In genomic region chr16:2523801-2524231, GRCh38 we compare ENCODE assay signal across 25 cellular contexts. TPM values are rescaled to one million over a fixed set of nuclear protein-coding genes. Genes with fewer than 3 reads are reported as not detected.
DNase-seq lines count a peak whose midpoint lies in the region; ATAC-seq and TF ChIP-seq lines count a peak whose summit lies in the region.
"Had no signal": no experiment of that assay in that cellular context is flagged by ENCODE, and none has a peak within 500 bp of the region (broad histone marks: within the 10 kb centered on the region; RNA-seq: fewer than 3 reads in every experiment).

No MANE protein-coding gene starts in this region.

- H3K9me3 Mint-ChIP-seq in natural killer cell treated with Interleukin-12 subunit alpha and Interleukin-12 subunit beta and Interleukin-15 and Interleukin-18, amount 100 ng/mL, for 72 hours = no peaks in the 10 kb centered on the region
- H3K9me3 Mint-ChIP-seq in natural killer cell (no peaks in the 10 kb centered on the region), neural crest cell (no peaks in the 10 kb centered on the region), HFFc6 (no peaks in the 10 kb centered on the region)
- H3K9me3 Mint-ChIP-seq: CD8-positive, alpha-beta T cell; GM23338; mesothelial cell of epicardium had no signal

- H3K4me3 ChIP-seq in coronary artery = no peak overlapping the region
- no peak overlapping the region for H3K4me3 ChIP-seq in psoas muscle
- H3K4me3 ChIP-seq: esophagus muscularis mucosa, gastrocnemius medialis, GM23338, testis had no signal

- H3K27ac Mint-ChIP-seq in natural killer cell treated with Interleukin-12 subunit alpha and Interleukin-12 subunit beta and Interleukin-15 and Interleukin-18, amount 100 ng/mL, for 72 hours = peak overlapping the region in 1 of 2 donors; percentile 26
- H3K27ac Mint-ChIP-seq in natural killer cell (no peak overlapping the region), neural crest cell (ENCODE audit: unreplicated experiment) (no peak overlapping the region), HFFc6 (no peak overlapping the region)
- H3K27ac Mint-ChIP-seq: GM23338, mesothelial cell of epicardium had no signal

- 88 to 91% (median 89%) methylated on average over 6 of the region's 6 CpGs for WGBS in psoas muscle, 3 donors

- H3K4me1 ChIP-seq in psoas muscle = peaks cover 21% of the 10 kb centered on the region

- H3K27ac ChIP-seq in coronary artery = no peak overlapping the region
- no peak overlapping the region for H3K27ac ChIP-seq in psoas muscle
- H3K27ac ChIP-seq: esophagus muscularis mucosa, gastrocnemius medialis, testis, WERI-Rb-1 had no signal

- no peak for ATAC-seq in natural killer cell treated with Interleukin-12 subunit alpha and Interleukin-12 subunit beta and Interleukin-15 and Interleukin-18, amount 100 ng/mL, for 72 hours
- ATAC-seq in natural killer cell (no peak), psoas muscle (no peak), HG02970 (IDR thresholded peaks at IDR 0.05; ENCODE audit: low FRiP score, unreplicated experiment) (no peak)
- ATAC-seq: CD8-positive, alpha-beta T cell; gastrocnemius medialis; GM23338 had no signal

- no peak for TF ChIP-seq CTCF in natural killer cell (IDR thresholded peaks at IDR 0.05)
- no peak for TF ChIP-seq CTCF in coronary artery (IDR thresholded peaks at IDR 0.05)
- no peak for TF ChIP-seq CTCF in neural crest cell (conservative IDR thresholded peaks at IDR 0.05)
- no peak for TF ChIP-seq CTCF in psoas muscle (IDR thresholded peaks at IDR 0.05)
- no peak for TF ChIP-seq CTCF in HFFc6 (IDR thresholded peaks at IDR 0.05)

- no peaks in the 10 kb centered on the region for H3K36me3 Mint-ChIP-seq in natural killer cell treated with Interleukin-12 subunit alpha and Interleukin-12 subunit beta and Interleukin-15 and Interleukin-18, amount 100 ng/mL, for 72 hours
- H3K36me3 Mint-ChIP-seq in natural killer cell (no peaks in the 10 kb centered on the region), neural crest cell (ENCODE audit: low read depth) (peaks cover 6% of the 10 kb centered on the region), HFFc6 (ENCODE audit: low read depth) (peaks cover 27% of the 10 kb centered on the region)
- H3K36me3 Mint-ChIP-seq: activated naive CD8-positive, alpha-beta T cell had no signal

- H3K36me3 ChIP-seq in psoas muscle (ENCODE audit: insufficient read depth in 1 of 2, low read depth in 1 of 2) = peaks cover 0 to 66% of the 10 kb centered on the region in 2 donors

- no peaks in the 10 kb centered on the region for H3K27me3 Mint-ChIP-seq in natural killer cell treated with Interleukin-12 subunit alpha and Interleukin-12 subunit beta and Interleukin-15 and Interleukin-18, amount 100 ng/mL, for 72 hours
- H3K27me3 Mint-ChIP-seq in natural killer cell (ENCODE audit: low read depth in 2 of 2) (no peaks in the 10 kb centered on the region), neural crest cell (ENCODE audit: low read depth) (peaks cover 7% of the 10 kb centered on the region), HFFc6 (ENCODE audit: insufficient read depth) (peaks cover 16% of the 10 kb centered on the region)
- H3K27me3 Mint-ChIP-seq: activated naive CD8-positive, alpha-beta T cell had no signal

- peak; percentile 37 for DNase-seq in natural killer cell treated with Interleukin-12 subunit alpha and Interleukin-12 subunit beta and Interleukin-15 and Interleukin-18, amount 100 ng/mL, for 72 hours (ENCODE audit: low spot score)
- DNase-seq in natural killer cell = no peak
- DNase-seq in coronary artery (ENCODE audit: low spot score) = peak; percentile 57
- DNase-seq in neural crest cell (ENCODE audit: low read depth, low spot score) = no peak
- DNase-seq in psoas muscle = no peak
- no peak for DNase-seq in HFFc6
- DNase-seq: activated CD4-positive, alpha-beta T cell treated with anti-CD3 and anti-CD28 coated beads, Interleukin-2, amount 50 U/mL, for 4 hours; CD8-positive, alpha-beta T cell; cerebellar nuclear complex; DMS79; effector CD8-positive, alpha-beta T cell; gastrocnemius medialis; Karpas-422; kidney glomerular epithelial cell; NCI-H1048; NCI-H2029; NCI-H226; NCI-H82; testis; WERI-Rb-1 had no signal

- no peaks in the 10 kb centered on the region for H3K27me3 ChIP-seq in psoas muscle (ENCODE audit: insufficient read depth in 3 of 3, low read length in 2 of 3)
- H3K27me3 ChIP-seq: esophagus muscularis mucosa, gastrocnemius medialis, testis had no signal

- peaks cover 19 to 28% of the 10 kb centered on the region in 2 donors for H3K4me1 Mint-ChIP-seq in natural killer cell treated with Interleukin-12 subunit alpha and Interleukin-12 subunit beta and Interleukin-15 and Interleukin-18, amount 100 ng/mL, for 72 hours (ENCODE audit: low read depth in 2 of 2)
- H3K4me1 Mint-ChIP-seq in natural killer cell = peaks cover 19 to 24% of the 10 kb centered on the region in 2 donors
- H3K4me1 Mint-ChIP-seq in neural crest cell = peaks cover 15% of the 10 kb centered on the region
- peaks cover 20% of the 10 kb centered on the region for H3K4me1 Mint-ChIP-seq in HFFc6 (ENCODE audit: low read depth)

- intact Hi-C loops in natural killer cell (cut with micrococcal nuclease) (no loop called here), psoas muscle (cut with DNase I) (no loop called here)

- H3K4me3 Mint-ChIP-seq in natural killer cell treated with Interleukin-12 subunit alpha and Interleukin-12 subunit beta and Interleukin-15 and Interleukin-18, amount 100 ng/mL, for 72 hours = no peak overlapping the region
- H3K4me3 Mint-ChIP-seq in natural killer cell = no peak overlapping the region
- peak overlapping the region; percentile 71 for H3K4me3 Mint-ChIP-seq in neural crest cell
- H3K4me3 Mint-ChIP-seq in HFFc6 = no peak overlapping the region
- H3K4me3 Mint-ChIP-seq: activated naive CD8-positive, alpha-beta T cell; CD8-positive, alpha-beta T cell; GM23338; mesothelial cell of epicardium had no signal

- no peaks in the 10 kb centered on the region for H3K9me3 ChIP-seq in psoas muscle
- H3K9me3 ChIP-seq: esophagus muscularis mucosa, gastrocnemius medialis, testis had no signal

RNA-seq across cellular contexts. Expression of gene AMDHD2, which starts 3.6 kb away (rescaled TPM):
- 10 to 100 TPM; 34.1 to 63.9 TPM for total RNA-seq in natural killer cell treated with Interleukin-12 subunit alpha and Interleukin-12 subunit beta and Interleukin-15 and Interleukin-18, amount 100 ng/mL, for 72 hours
- total RNA-seq in natural killer cell = 100 to 1,000 TPM; 129 to 162 (median 144) TPM
- 50.9 and 58.3 TPM in 2 replicates for total RNA-seq in neural crest cell
- total RNA-seq in psoas muscle = 10 to 100 TPM in 1 of 4 donors, 1 to 10 TPM in 3; 5.7 to 12.4 (median 9.3) TPM
- polyA plus RNA-seq in psoas muscle = 10 to 100 TPM in 2 of 3 donors, 1 to 10 TPM in 1; 5.4 to 12.6 (median 11.8) TPM
- total RNA-seq in HFFc6 (2021; fragmentation: NEBNext Ultra II Directional; extraction: Animal tissue kit (Norgen Biotek cat#: 25700)) = 10 to 100 TPM; 15.6 to 19.3 (median 18.6) TPM

RNA-seq across cellular contexts. Expression of gene CEMP1, which starts 7.4 kb away (rescaled TPM):
- not detected for total RNA-seq in natural killer cell treated with Interleukin-12 subunit alpha and Interleukin-12 subunit beta and Interleukin-15 and Interleukin-18, amount 100 ng/mL, for 72 hours
- total RNA-seq in natural killer cell = under 1 TPM; 0.28 to 0.56 (median 0.45) TPM
- not detected in 2 replicates for total RNA-seq in neural crest cell
- total RNA-seq in psoas muscle = under 1 TPM in 1 of 4 donors, not detected in 3; 0.22 TPM
- under 1 TPM; 0.16 to 0.32 (median 0.17) TPM for polyA plus RNA-seq in psoas muscle
- not detected for total RNA-seq in HFFc6 (2021; fragmentation: NEBNext Ultra II Directional; extraction: Animal tissue kit (Norgen Biotek cat#: 25700))
- total RNA-seq: esophagus muscularis mucosa, gastrocnemius medialis had no signal

RNA-seq across cellular contexts. Expression of gene ATP6V0C, which starts 10.1 kb away (rescaled TPM):
- 100 to 1,000 TPM; 103 to 146 TPM for total RNA-seq in natural killer cell treated with Interleukin-12 subunit alpha and Interleukin-12 subunit beta and Interleukin-15 and Interleukin-18, amount 100 ng/mL, for 72 hours
- total RNA-seq in natural killer cell = 100 to 1,000 TPM; 183 to 242 (median 217) TPM
- total RNA-seq in neural crest cell = 154 and 159 TPM in 2 replicates
- total RNA-seq in psoas muscle = 100 to 1,000 TPM; 116 to 193 (median 182) TPM
- 100 to 1,000 TPM; 165 to 241 (median 174) TPM for polyA plus RNA-seq in psoas muscle
- total RNA-seq in HFFc6 (2021; fragmentation: NEBNext Ultra II Directional; extraction: Animal tissue kit (Norgen Biotek cat#: 25700)) = 100 to 1,000 TPM; 303 to 341 (median 309) TPM

RNA-seq across cellular contexts. Expression of gene PDPK1, which starts 14.0 kb away (rescaled TPM):
- total RNA-seq in natural killer cell treated with Interleukin-12 subunit alpha and Interleukin-12 subunit beta and Interleukin-15 and Interleukin-18, amount 100 ng/mL, for 72 hours = 10 to 100 TPM; 71.3 to 76.8 TPM
- total RNA-seq in natural killer cell (10 to 100 TPM; 63.1 to 80.7 (median 73.5) TPM), neural crest cell (34.2 and 37.5 TPM in 2 replicates), psoas muscle (10 to 100 TPM; 29.7 to 44.5 (median 36.6) TPM)
- polyA plus RNA-seq in psoas muscle = 10 to 100 TPM; 12.9 to 32.6 (median 14.3) TPM
- total RNA-seq in HFFc6 (2021; fragmentation: NEBNext Ultra II Directional; extraction: Animal tissue kit (Norgen Biotek cat#: 25700)) = 10 to 100 TPM; 34.2 to 43.8 (median 37.0) TPM

RNA-seq across cellular contexts. Expression of gene TBC1D24, which starts 48.9 kb away (rescaled TPM):
- 10 to 100 TPM; 22.0 to 39.9 TPM for total RNA-seq in natural killer cell treated with Interleukin-12 subunit alpha and Interleukin-12 subunit beta and Interleukin-15 and Interleukin-18, amount 100 ng/mL, for 72 hours
- total RNA-seq in natural killer cell = 10 to 100 TPM in 2 of 3 donors, 1 to 10 TPM in 1; 7.2 to 13.0 (median 10.9) TPM
- 30.0 and 32.5 TPM in 2 replicates for total RNA-seq in neural crest cell
- total RNA-seq in psoas muscle = 1 to 10 TPM; 6.0 to 8.9 (median 6.5) TPM
- polyA plus RNA-seq in psoas muscle = 1 to 10 TPM; 3.2 to 5.4 (median 4.8) TPM
- total RNA-seq in HFFc6 (2021; fragmentation: NEBNext Ultra II Directional; extraction: Animal tissue kit (Norgen Biotek cat#: 25700)) = 10 to 100 TPM; 15.8 to 30.3 (median 19.0) TPM

Comparison
In these comparisons a context has a peak if more than half of its experiments do, and no peak if none do; other contexts are left out.
1. DNase-seq: peak in natural killer cell treated with Interleukin-12 subunit alpha and Interleukin-12 subunit beta and Interleukin-15 and Interleukin-18, amount 100 ng/mL, for 72 hours (single experiment) and coronary artery (single experiment); none in natural killer cell (single experiment), neural crest cell (single experiment), psoas muscle (0 of 2) and HFFc6 (single experiment).